Comparison of ENCODE assay signal across 28 cellular contexts in the genomic region with DNA sequence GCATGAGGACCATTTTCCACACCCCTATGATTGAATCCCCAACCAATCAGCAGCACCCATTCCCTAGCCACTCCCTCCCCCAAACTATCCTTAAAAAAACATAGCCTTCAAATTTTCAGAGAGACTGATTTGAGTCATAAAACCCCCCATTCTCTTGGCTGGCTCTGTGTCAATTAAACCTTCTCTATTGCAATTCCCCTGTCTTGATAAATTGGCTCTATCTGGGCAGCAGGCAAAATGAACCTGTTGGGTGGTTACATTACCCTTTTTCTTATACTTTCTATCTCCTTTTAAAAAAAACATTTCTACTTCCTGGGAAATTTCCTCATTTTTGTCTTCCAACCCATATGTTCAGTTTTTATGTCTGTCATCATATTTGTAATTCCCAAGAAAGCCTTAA.
"Had no signal": no experiment of that assay in that cellular context is flagged by ENCODE, and none has a peak within 500 bp of the region (broad histone marks: within the 10 kb centered on the region; RNA-seq: fewer than 3 reads in every experiment).

No MANE protein-coding gene starts in this region.

- H3K27ac ChIP-seq: neural progenitor cell, ovary, parathyroid adenoma, psoas muscle, skin epidermis, stomach, thoracic aorta, thyroid gland, tibial nerve, upper lobe of left lung, vagina had no signal

- H2AFZ ChIP-seq: neural progenitor cell, parathyroid adenoma had no signal

- FAIRE-seq: urothelium cell line had no signal

- H3K79me2 ChIP-seq: parathyroid adenoma had no signal

- H3K9ac ChIP-seq: neural progenitor cell, parathyroid adenoma had no signal

- ATAC-seq: natural killer cell; psoas muscle; right cardiac atrium; sciatic nerve; stimulated activated effector memory CD8-positive, alpha-beta T cell treated with anti-CD3 and anti-CD28 coated beads, Interleukin-12 subunit alpha, Interleukin-12 subunit beta, amount 100 ng/mL, for 72 hours; stimulated activated naive B cell treated with anti-CD40 and anti-IgM and Interleukin-4, amounts not matched to agents 10 μg/mL and 1 μg/mL and 100 μg/mL, for 72 hours had no signal

- DNase-seq: natural killer cell; occipital lobe; ovary; posterior cingulate gyrus; psoas muscle; right cardiac atrium; stimulated activated CD4-positive, alpha-beta T cell treated with anti-CD3 and anti-CD28 coated beads, Interleukin-15, amount 100 ng/mL, for 24 hours; stimulated activated CD4-positive, alpha-beta T cell treated with anti-CD3 and anti-CD28 coated beads, Interleukin-2, amount 100 ng/mL, for 24 hours; stimulated activated CD4-positive, alpha-beta T cell treated with anti-CD3 and anti-CD28 coated beads, Interleukin-2, amount 100 ng/mL, for 48 hours; stimulated activated CD4-positive, alpha-beta T cell treated with anti-CD3 and anti-CD28 coated beads, Interleukin-4, amount 100 ng/mL, for 24 hours; stimulated activated naive B cell treated with anti-CD40 and anti-IgM and Interleukin-4, amounts not matched to agents 10 μg/mL and 1 μg/mL and 100 μg/mL, for 72 hours; stimulated activated naive CD4-positive, alpha-beta T cell treated with Interleukin-2 at 50 U/mL for 16 hours; stomach; thyroid gland; trophoblast cell; upper lobe of left lung had no signal

- H3K36me3 ChIP-seq: neural progenitor cell, ovary, thoracic aorta, thyroid gland, upper lobe of left lung, vagina had no signal

- H3K9me3 ChIP-seq: ovary, thyroid gland, vagina had no signal

- H3K27ac Mint-ChIP-seq: natural killer cell; nephron; neural progenitor cell; progenitor cell of endocrine pancreas; stimulated activated effector memory CD8-positive, alpha-beta T cell treated with anti-CD3 and anti-CD28 coated beads, Interleukin-12 subunit alpha, Interleukin-12 subunit beta, amount 100 ng/mL, for 72 hours; stimulated activated naive B cell treated with anti-CD40 and anti-IgM and Interleukin-4, amounts not matched to agents 10 μg/mL and 1 μg/mL and 100 μg/mL, for 72 hours; stimulated activated naive CD8-positive, alpha-beta T cell treated with anti-CD3 and anti-CD28 coated beads, Interleukin-15, Interleukin-2, amounts not matched to agents 100 ng/mL and 50 ng/mL, for 24 hours had no signal

- H3K4me1 ChIP-seq: parathyroid adenoma had no signal

- H3K36me3 Mint-ChIP-seq: stimulated activated effector memory CD8-positive, alpha-beta T cell treated with anti-CD3 and anti-CD28 coated beads, Interleukin-12 subunit alpha, Interleukin-12 subunit beta, amount 100 ng/mL, for 72 hours had no signal

- H3K4me3 ChIP-seq: neural progenitor cell, ovary, psoas muscle, skin epidermis, stomach, thoracic aorta, thyroid gland, tibial nerve, upper lobe of left lung, vagina had no signal

- H3K27me3 ChIP-seq: neural progenitor cell, ovary, thyroid gland, tibial nerve, vagina had no signal

- H3K4me3 Mint-ChIP-seq: natural killer cell; nephron; neural progenitor cell; stimulated activated effector memory CD8-positive, alpha-beta T cell treated with anti-CD3 and anti-CD28 coated beads, Interleukin-12 subunit alpha, Interleukin-12 subunit beta, amount 100 ng/mL, for 72 hours; stimulated activated naive B cell treated with anti-CD40 and anti-IgM and Interleukin-4, amounts not matched to agents 10 μg/mL and 1 μg/mL and 100 μg/mL, for 72 hours; stimulated activated naive CD8-positive, alpha-beta T cell treated with anti-CD3 and anti-CD28 coated beads, Interleukin-15, Interleukin-2, amounts not matched to agents 100 ng/mL and 50 ng/mL, for 24 hours had no signal

- H3K4me2 ChIP-seq: neural progenitor cell had no signal
